17 cellular contexts compared by ENCODE assay signal in the genomic region with DNA sequence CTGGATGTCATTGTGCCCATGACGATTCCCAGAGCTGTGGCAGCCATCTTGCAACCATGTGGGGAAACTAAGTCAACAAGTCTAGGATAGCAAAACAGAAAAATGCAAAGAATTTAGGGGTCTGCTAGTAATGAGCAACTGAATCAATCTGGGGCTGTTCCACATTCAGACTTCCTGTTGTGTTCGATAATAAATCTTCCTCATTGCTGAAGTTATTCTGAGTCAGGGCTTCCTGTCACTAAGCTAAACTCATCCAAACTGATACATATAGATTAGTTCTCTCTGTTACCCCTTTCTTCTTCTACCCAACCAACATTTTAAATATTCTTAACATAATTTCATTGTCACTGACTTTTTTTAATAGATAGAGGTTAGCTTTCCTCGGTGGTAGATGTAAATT.
"Had no signal": no experiment of that assay in that cellular context is flagged by ENCODE, and none has a peak within 500 bp of the region (broad histone marks: within the 10 kb centered on the region; RNA-seq: fewer than 3 reads in every experiment).

No MANE protein-coding gene starts in this region.

- H3K4me1 Mint-ChIP-seq: activated B cell treated with CpG ODN at 0.5 μM for 24 hours; activated CD4-positive, alpha-beta T cell treated with anti-CD3 and anti-CD28 coated beads, Interleukin-2, amount 10 ng/mL, durations not matched to agents 24 days and 14 days; nephron had no signal

- H3K4me3 Mint-ChIP-seq: activated B cell treated with CpG ODN at 0.5 μM for 24 hours; activated CD4-positive, alpha-beta T cell treated with anti-CD3 and anti-CD28 coated beads, Interleukin-2, amount 10 ng/mL, durations not matched to agents 24 days and 14 days; activated naive CD4-positive, alpha-beta T cell treated with anti-CD3 and anti-CD28 coated beads for 36 hours; activated T-helper 1 cell treated with anti-CD3 and anti-CD28 coated beads, Interleukin-12 subunit alpha, Interleukin-12 subunit beta, Interleukin-2, Interleukin-4 antibody, amounts not matched to agents 30 ng/mL and 10 ng/mL and 1 ng/mL, durations not matched to agents 14 hours and 24 hours and 36 hours; nephron; type B pancreatic cell had no signal

- H3K4me1 ChIP-seq: prostate gland, right lobe of liver had no signal

- H3K36me3 Mint-ChIP-seq: type B pancreatic cell had no signal

- ATAC-seq: left lobe of liver, right lobe of liver had no signal

- H3K36me3 ChIP-seq: prostate gland, right lobe of liver, spleen had no signal

- H3K27me3 Mint-ChIP-seq: activated B cell treated with CpG ODN at 0.5 μM for 24 hours; activated CD4-positive, alpha-beta T cell treated with anti-CD3 and anti-CD28 coated beads, Interleukin-2, amount 10 ng/mL, durations not matched to agents 24 days and 14 days; type B pancreatic cell had no signal

- H3K9me3 ChIP-seq: prostate gland, right lobe of liver, spleen had no signal

- H3K27me3 ChIP-seq: right lobe of liver, spleen had no signal

- H3K27ac ChIP-seq: prostate gland, right lobe of liver had no signal

- FAIRE-seq: astrocyte had no signal

- H3K9me3 Mint-ChIP-seq: activated B cell treated with CpG ODN at 0.5 μM for 24 hours; activated CD4-positive, alpha-beta T cell treated with anti-CD3 and anti-CD28 coated beads, Interleukin-2, amount 10 ng/mL, durations not matched to agents 24 days and 14 days; activated naive CD4-positive, alpha-beta T cell treated with anti-CD3 and anti-CD28 coated beads for 36 hours; activated T-helper 1 cell treated with anti-CD3 and anti-CD28 coated beads, Interleukin-12 subunit alpha, Interleukin-12 subunit beta, Interleukin-2, Interleukin-4 antibody, amounts not matched to agents 30 ng/mL and 10 ng/mL and 1 ng/mL, durations not matched to agents 14 hours and 24 hours and 36 hours had no signal

- H3K4me3 ChIP-seq: prostate gland, right lobe of liver, spleen had no signal

- H3K27ac Mint-ChIP-seq: activated B cell treated with CpG ODN at 0.5 μM for 24 hours; activated CD4-positive, alpha-beta T cell treated with anti-CD3 and anti-CD28 coated beads, Interleukin-2, amount 10 ng/mL, durations not matched to agents 24 days and 14 days; activated naive CD4-positive, alpha-beta T cell treated with anti-CD3 and anti-CD28 coated beads for 36 hours; activated T-helper 1 cell treated with anti-CD3 and anti-CD28 coated beads, Interleukin-12 subunit alpha, Interleukin-12 subunit beta, Interleukin-2, Interleukin-4 antibody, amounts not matched to agents 30 ng/mL and 10 ng/mL and 1 ng/mL, durations not matched to agents 14 hours and 24 hours and 36 hours; nephron; type B pancreatic cell had no signal

- DNase-seq: activated B cell treated with CpG ODN at 0.5 μM for 24 hours; activated CD4-positive, alpha-beta T cell treated with anti-CD3 and anti-CD28 coated beads, Interleukin-2, amount 10 ng/mL, durations not matched to agents 24 days and 14 days; activated naive CD4-positive, alpha-beta T cell treated with anti-CD3 and anti-CD28 coated beads for 36 hours; foreskin melanocyte; head of caudate nucleus; islet precursor cell; right lobe of liver; spleen; stimulated activated CD4-positive, alpha-beta T cell treated with anti-CD3 and anti-CD28 coated beads, Interleukin-2, amount 100 ng/mL, for 24 hours; stimulated activated naive CD4-positive, alpha-beta T cell; substantia nigra had no signal
